Comparison of ENCODE assay signal across 1 cellular context in the genomic region with DNA sequence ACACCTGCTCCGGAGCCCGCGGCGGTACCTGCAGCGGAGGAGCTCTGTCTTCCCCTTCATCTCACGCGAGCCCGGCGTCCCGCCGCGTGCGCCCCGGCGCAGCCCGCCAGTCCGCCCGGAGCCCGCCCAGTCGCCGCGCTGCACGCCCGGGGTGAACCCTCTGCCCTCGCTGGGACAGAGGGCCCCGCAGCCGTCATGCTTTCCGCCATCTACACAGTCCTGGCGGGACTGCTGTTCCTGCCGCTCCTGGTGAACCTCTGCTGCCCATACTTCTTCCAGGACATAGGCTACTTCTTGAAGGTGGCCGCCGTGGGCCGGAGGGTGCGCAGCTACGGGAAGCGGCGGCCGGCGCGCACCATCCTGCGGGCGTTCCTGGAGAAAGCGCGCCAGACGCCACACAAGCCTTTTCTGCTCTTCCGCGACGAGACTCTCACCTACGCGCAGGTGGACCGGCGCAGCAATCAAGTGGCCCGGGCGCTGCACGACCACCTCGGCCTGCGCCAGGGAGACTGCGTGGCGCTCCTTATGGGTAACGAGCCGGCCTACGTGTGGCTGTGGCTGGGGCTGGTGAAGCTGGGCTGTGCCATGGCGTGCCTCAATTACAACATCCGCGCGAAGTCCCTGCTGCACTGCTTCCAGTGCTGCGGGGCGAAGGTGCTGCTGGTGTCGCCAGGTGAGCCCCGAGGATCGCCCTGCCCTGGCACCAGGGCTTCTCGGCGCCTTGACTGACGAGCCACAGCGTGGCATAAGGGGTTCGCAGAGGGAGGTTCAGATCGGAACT.
TF ChIP-seq lines count a peak whose summit lies in the region.

No MANE protein-coding gene starts in this region.

TF ChIP-seq in HepG2, 621 proteins besides CTCF, POLR2A, EP300 and RAD21 (continued from another document and continues in another):
- TF ChIP-seq ZNF33A (CRISPR knock-in tag; IDR thresholded peaks at IDR 0.05; ENCODE audit: borderline replicate concordance) = no peak
- no peak for TF ChIP-seq KDM3A (CRISPR knock-in tag; IDR thresholded peaks at IDR 0.05; ENCODE audit: low read depth)
- no peak for TF ChIP-seq PITX1 (CRISPR knock-in tag; IDR thresholded peaks at IDR 0.05)
- TF ChIP-seq ZNF883 (CRISPR knock-in tag; IDR thresholded peaks at IDR 0.05; ENCODE audit: not compliant biosample characterization) = peak; percentile 18
- peak; percentile 64; the same call in 1 of the 2 replicates for TF ChIP-seq ATF5 (CRISPR knock-in tag; IDR thresholded peaks at IDR 0.05; ENCODE audit: low read depth)
- peak; percentile 57 for TF ChIP-seq YEATS4 (CRISPR knock-in tag; IDR thresholded peaks at IDR 0.05; ENCODE audit: borderline replicate concordance)
- no peak for TF ChIP-seq SKIL (CRISPR knock-in tag; IDR thresholded peaks at IDR 0.05; ENCODE audit: borderline replicate concordance)
- TF ChIP-seq, protein P1, sequence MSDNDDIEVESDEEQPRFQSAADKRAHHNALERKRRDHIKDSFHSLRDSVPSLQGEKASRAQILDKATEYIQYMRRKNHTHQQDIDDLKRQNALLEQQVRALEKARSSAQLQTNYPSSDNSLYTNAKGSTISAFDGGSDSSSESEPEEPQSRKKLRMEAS (IDR thresholded peaks at IDR 0.05) = peak; percentile 40
- TF ChIP-seq TBL1XR1 (IDR thresholded peaks at IDR 0.05; ENCODE audit: borderline replicate concordance, low read length, partially characterized antibody) = no peak
- peak; percentile 53 for TF ChIP-seq IKZF4 (CRISPR knock-in tag; IDR thresholded peaks at IDR 0.05; ENCODE audit: borderline replicate concordance, low read depth, not compliant biosample characterization)
- TF ChIP-seq AKAP8 (CRISPR knock-in tag; IDR thresholded peaks at IDR 0.05) = no peak
- no peak for TF ChIP-seq ZNF740 (CRISPR knock-in tag; IDR thresholded peaks at IDR 0.05)
- no peak for TF ChIP-seq ZNF781 (CRISPR knock-in tag; IDR thresholded peaks at IDR 0.05; ENCODE audit: borderline replicate concordance, not compliant biosample characterization)
- TF ChIP-seq TCF7L2 (IDR thresholded peaks at IDR 0.05; ENCODE audit: low read depth, low read length) = no peak
- TF ChIP-seq SRSF9 (IDR thresholded peaks at IDR 0.05; ENCODE audit: borderline replicate concordance, insufficient read depth, low read depth, low read length, poor library complexity, severe bottlenecking) = no peak
- TF ChIP-seq ZSCAN9 (CRISPR knock-in tag; IDR thresholded peaks at IDR 0.05; ENCODE audit: borderline replicate concordance) = no peak
- TF ChIP-seq, protein P2, sequence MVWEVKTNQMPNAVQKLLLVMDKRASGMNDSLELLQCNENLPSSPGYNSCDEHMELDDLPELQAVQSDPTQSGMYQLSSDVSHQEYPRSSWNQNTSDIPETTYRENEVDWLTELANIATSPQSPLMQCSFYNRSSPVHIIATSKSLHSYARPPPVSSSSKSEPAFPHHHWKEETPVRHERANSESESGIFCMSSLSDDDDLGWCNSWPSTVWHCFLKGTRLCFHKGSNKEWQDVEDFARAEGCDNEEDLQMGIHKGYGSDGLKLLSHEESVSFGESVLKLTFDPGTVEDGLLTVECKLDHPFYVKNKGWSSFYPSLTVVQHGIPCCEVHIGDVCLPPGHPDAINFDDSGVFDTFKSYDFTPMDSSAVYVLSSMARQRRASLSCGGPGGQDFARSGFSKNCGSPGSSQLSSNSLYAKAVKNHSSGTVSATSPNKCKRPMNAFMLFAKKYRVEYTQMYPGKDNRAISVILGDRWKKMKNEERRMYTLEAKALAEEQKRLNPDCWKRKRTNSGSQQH (CRISPR knock-in tag; IDR thresholded peaks at IDR 0.05; ENCODE audit: low read depth) = no peak
- no peak for TF ChIP-seq PHF5A (CRISPR knock-in tag; IDR thresholded peaks at IDR 0.05; ENCODE audit: low read depth, unreplicated experiment)
- TF ChIP-seq RERE (CRISPR knock-in tag; IDR thresholded peaks at IDR 0.05; ENCODE audit: low read depth) = no peak
- TF ChIP-seq ZNF292 (CRISPR knock-in tag; IDR thresholded peaks at IDR 0.05; ENCODE audit: borderline replicate concordance, low read depth) = peak; percentile 45; the same call in 1 of the 2 replicates
- TF ChIP-seq TEAD2 (CRISPR knock-in tag; IDR thresholded peaks at IDR 0.05) = no peak
- TF ChIP-seq POLR2AphosphoS2 (IDR thresholded peaks at IDR 0.05; ENCODE audit: low read depth, low read length) = no peak
- TF ChIP-seq ZFP36 (IDR thresholded peaks at IDR 0.05; ENCODE audit: borderline replicate concordance, low read depth, low read length, partially characterized antibody) = no peak
- no peak for TF ChIP-seq PCBP2 (optimal IDR thresholded peaks at IDR 0.05; ENCODE audit: low read depth, low read length, poor library complexity, severe bottlenecking)
- TF ChIP-seq SP2 (CRISPR knock-in tag; IDR thresholded peaks at IDR 0.05) = no peak
- TF ChIP-seq HNRNPL (IDR thresholded peaks at IDR 0.05; ENCODE audit: low read depth, low read length) = peak; percentile 64; the same call in 1 of the 2 replicates
- no peak for TF ChIP-seq FOXK2 (IDR thresholded peaks at IDR 0.05)
- TF ChIP-seq PAF1 (CRISPR knock-in tag; IDR thresholded peaks at IDR 0.05) = no peak
- TF ChIP-seq NFYB (CRISPR knock-in tag; IDR thresholded peaks at IDR 0.05) = peak; percentile 11; the same call in 1 of the 2 replicates
- TF ChIP-seq ZFP37 (CRISPR knock-in tag; IDR thresholded peaks at IDR 0.05; ENCODE audit: borderline replicate concordance) = no peak
- TF ChIP-seq ZNF580 (CRISPR knock-in tag; IDR thresholded peaks at IDR 0.05; ENCODE audit: borderline replicate concordance, low read depth) = no peak
- peak; percentile 38; the same call in 1 of the 2 replicates for TF ChIP-seq NR0B2 (CRISPR knock-in tag; IDR thresholded peaks at IDR 0.05)
- TF ChIP-seq NFKB2 (CRISPR knock-in tag; IDR thresholded peaks at IDR 0.05; ENCODE audit: borderline replicate concordance) = peak; percentile 22; the same call in 1 of the 2 replicates
- TF ChIP-seq ZNF329 (CRISPR knock-in tag; IDR thresholded peaks at IDR 0.05; ENCODE audit: low read depth) = 0 out of 2 replicates have a peak, but pooled peaks have one; percentile 57
- peak; percentile 39; the same call in 1 of the 2 replicates for TF ChIP-seq HDAC1 (CRISPR knock-in tag; IDR thresholded peaks at IDR 0.05)
- TF ChIP-seq ZNF713 (CRISPR knock-in tag; IDR thresholded peaks at IDR 0.05) = no peak
- TF ChIP-seq ZNF629 (CRISPR knock-in tag; conservative IDR thresholded peaks at IDR 0.05) = no peak; the same call in 1 of the 2 replicates
- no peak for TF ChIP-seq ZFP90 (CRISPR knock-in tag; IDR thresholded peaks at IDR 0.05; ENCODE audit: borderline replicate concordance)
- TF ChIP-seq ZNF839 (CRISPR knock-in tag; IDR thresholded peaks at IDR 0.05; ENCODE audit: borderline replicate concordance) = peak; percentile 72; the same call in 1 of the 2 replicates
- TF ChIP-seq PBX2 (CRISPR knock-in tag; IDR thresholded peaks at IDR 0.05) = no peak
- TF ChIP-seq NR1H2 (CRISPR knock-in tag; IDR thresholded peaks at IDR 0.05; ENCODE audit: borderline replicate concordance, low read depth) = no peak
- TF ChIP-seq, protein P3, sequence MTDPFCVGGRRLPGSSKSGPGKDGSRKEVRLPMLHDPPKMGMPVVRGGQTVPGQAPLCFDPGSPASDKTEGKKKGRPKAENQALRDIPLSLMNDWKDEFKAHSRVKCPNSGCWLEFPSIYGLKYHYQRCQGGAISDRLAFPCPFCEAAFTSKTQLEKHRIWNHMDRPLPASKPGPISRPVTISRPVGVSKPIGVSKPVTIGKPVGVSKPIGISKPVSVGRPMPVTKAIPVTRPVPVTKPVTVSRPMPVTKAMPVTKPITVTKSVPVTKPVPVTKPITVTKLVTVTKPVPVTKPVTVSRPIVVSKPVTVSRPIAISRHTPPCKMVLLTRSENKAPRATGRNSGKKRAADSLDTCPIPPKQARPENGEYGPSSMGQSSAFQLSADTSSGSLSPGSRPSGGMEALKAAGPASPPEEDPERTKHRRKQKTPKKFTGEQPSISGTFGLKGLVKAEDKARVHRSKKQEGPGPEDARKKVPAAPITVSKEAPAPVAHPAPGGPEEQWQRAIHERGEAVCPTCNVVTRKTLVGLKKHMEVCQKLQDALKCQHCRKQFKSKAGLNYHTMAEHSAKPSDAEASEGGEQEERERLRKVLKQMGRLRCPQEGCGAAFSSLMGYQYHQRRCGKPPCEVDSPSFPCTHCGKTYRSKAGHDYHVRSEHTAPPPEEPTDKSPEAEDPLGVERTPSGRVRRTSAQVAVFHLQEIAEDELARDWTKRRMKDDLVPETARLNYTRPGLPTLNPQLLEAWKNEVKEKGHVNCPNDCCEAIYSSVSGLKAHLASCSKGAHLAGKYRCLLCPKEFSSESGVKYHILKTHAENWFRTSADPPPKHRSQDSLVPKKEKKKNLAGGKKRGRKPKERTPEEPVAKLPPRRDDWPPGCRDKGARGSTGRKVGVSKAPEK (CRISPR knock-in tag; IDR thresholded peaks at IDR 0.05; ENCODE audit: borderline replicate concordance) = no peak
- TF ChIP-seq NFRKB (IDR thresholded peaks at IDR 0.05) = no peak
- TF ChIP-seq ZNF253 (CRISPR knock-in tag; IDR thresholded peaks at IDR 0.05; ENCODE audit: borderline replicate concordance) = no peak
- TF ChIP-seq BORCS8-MEF2B (CRISPR knock-in tag; IDR thresholded peaks at IDR 0.05) = no peak
